Comparison of ENCODE assay signal across 1 cellular context in the genomic region with DNA sequence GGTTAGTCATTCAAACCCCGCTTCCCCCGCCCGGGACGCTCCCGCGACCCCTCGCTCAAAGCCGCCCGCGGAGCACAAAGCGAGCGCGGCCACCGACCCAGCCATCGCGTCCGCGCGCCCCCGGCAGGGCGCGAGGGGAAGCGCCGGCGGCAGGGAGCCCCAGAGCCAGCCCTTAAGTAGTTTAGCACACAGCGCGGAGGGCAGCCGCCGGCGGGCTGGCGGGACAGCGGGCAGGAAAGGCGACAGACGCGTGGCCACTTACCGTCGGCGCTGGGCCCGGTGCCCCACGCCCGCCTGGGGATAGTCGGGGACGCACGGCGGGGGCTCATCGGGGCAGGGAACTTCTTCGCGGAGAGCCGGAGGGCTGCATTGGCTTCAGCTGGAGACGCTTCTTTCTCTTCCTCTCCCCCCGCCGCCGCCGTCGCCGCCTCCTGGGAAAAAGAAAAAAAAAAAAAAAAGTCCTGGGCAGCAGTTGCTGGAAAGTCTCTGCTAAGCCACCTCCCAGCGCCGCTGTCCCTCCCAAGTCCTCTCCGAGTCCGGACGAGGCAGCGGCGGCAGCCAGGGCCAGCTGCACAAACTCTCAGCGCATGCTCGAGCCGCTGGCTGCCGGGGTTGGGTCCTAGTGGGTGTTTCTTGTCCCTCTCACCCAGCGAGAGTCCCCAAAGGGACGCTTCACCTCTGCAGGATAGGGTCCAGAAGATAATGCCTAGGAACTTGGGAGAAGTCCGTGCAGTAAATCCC.
TF ChIP-seq lines count a peak whose summit lies in the region.

Gene TSPAN12, minus strand, starts transcription at position 587 of the 741 bp plus-strand sequence. CDS start 1,381 bp downstream, outside the sequence.

TF ChIP-seq in HepG2, 621 proteins besides CTCF, POLR2A, EP300 and RAD21 (continued from another document):
- TF ChIP-seq ZBTB38 (CRISPR knock-in tag; IDR thresholded peaks at IDR 0.05) (peak; percentile 30; the same call in 1 of the 2 replicates), ZNF768 (CRISPR knock-in tag; IDR thresholded peaks at IDR 0.05) (peak; percentile 59; the same call in 1 of the 2 replicates), HNRNPLL (IDR thresholded peaks at IDR 0.05; ENCODE audit: low read depth, low read length, poor library complexity, severe bottlenecking) (peak; percentile 54), ZFY (CRISPR knock-in tag; IDR thresholded peaks at IDR 0.05) (peak; percentile 37; the same call in 1 of the 2 replicates), ZSCAN12 (CRISPR knock-in tag; IDR thresholded peaks at IDR 0.05) (peak; percentile 76; the same call in 1 of the 2 replicates), REPIN1 (CRISPR knock-in tag; IDR thresholded peaks at IDR 0.05; ENCODE audit: borderline replicate concordance, low read depth) (0 out of 2 replicates have a peak, but pooled peaks have one; percentile 2), ZNF564 (CRISPR knock-in tag; IDR thresholded peaks at IDR 0.05) (no peak), ZNF501 (CRISPR knock-in tag; IDR thresholded peaks at IDR 0.05) (peak; percentile 46; the same call in 1 of the 2 replicates), MAZ (IDR thresholded peaks at IDR 0.05; ENCODE audit: borderline replicate concordance, low read depth, low read length) (no peak), MAZ (CRISPR knock-in tag; IDR thresholded peaks at IDR 0.05; ENCODE audit: low read depth) (peak; percentile 55), ZFP90 (CRISPR knock-in tag; IDR thresholded peaks at IDR 0.05; ENCODE audit: borderline replicate concordance) (peak; percentile 77; the same call in 1 of the 2 replicates), ZNF3 (CRISPR knock-in tag; IDR thresholded peaks at IDR 0.05) (no peak), ASH2L (IDR thresholded peaks at IDR 0.05; ENCODE audit: insufficient read length, low read depth, low read length) (no peak), ISL2 (CRISPR knock-in tag; IDR thresholded peaks at IDR 0.05) (peak; percentile 20; the same call in 1 of the 2 replicates), ZBTB14 (CRISPR knock-in tag; IDR thresholded peaks at IDR 0.05) (0 out of 2 replicates have a peak, but pooled peaks have one; percentile 41), ZNF777 (CRISPR knock-in tag; IDR thresholded peaks at IDR 0.05) (peak; percentile 79), ZNF33B (CRISPR knock-in tag; IDR thresholded peaks at IDR 0.05) (0 out of 2 replicates have a peak, but pooled peaks have one; percentile 32), NFYC (CRISPR knock-in tag; IDR thresholded peaks at IDR 0.05) (no peak), SRSF1 (optimal IDR thresholded peaks at IDR 0.05; ENCODE audit: low read depth, low read length) (no peak), MEIS2 (CRISPR knock-in tag; IDR thresholded peaks at IDR 0.05) (0 out of 2 replicates have a peak, but pooled peaks have one; percentile 23), ZNF800 (CRISPR knock-in tag; IDR thresholded peaks at IDR 0.05) (0 out of 2 replicates have a peak, but pooled peaks have one; percentile 37), GABPB1 (CRISPR knock-in tag; IDR thresholded peaks at IDR 0.05) (peak; percentile 50; the same call in 1 of the 2 replicates), PHF8 (CRISPR knock-in tag; IDR thresholded peaks at IDR 0.05) (peak; percentile 23; the same call in 1 of the 2 replicates), MAX (IDR thresholded peaks at IDR 0.05) (peak; percentile 54; the same call in 1 of the 2 replicates), ZNF432 (CRISPR knock-in tag; IDR thresholded peaks at IDR 0.05; ENCODE audit: borderline replicate concordance) (no peak), MZF1 (CRISPR knock-in tag; IDR thresholded peaks at IDR 0.05; ENCODE audit: borderline replicate concordance) (no peak), ZGPAT (CRISPR knock-in tag; IDR thresholded peaks at IDR 0.05) (peak; percentile 50; the same call in 1 of the 2 replicates), BCL6 (CRISPR knock-in tag; IDR thresholded peaks at IDR 0.05) (no peak)
- TF ChIP-seq, protein P1, sequence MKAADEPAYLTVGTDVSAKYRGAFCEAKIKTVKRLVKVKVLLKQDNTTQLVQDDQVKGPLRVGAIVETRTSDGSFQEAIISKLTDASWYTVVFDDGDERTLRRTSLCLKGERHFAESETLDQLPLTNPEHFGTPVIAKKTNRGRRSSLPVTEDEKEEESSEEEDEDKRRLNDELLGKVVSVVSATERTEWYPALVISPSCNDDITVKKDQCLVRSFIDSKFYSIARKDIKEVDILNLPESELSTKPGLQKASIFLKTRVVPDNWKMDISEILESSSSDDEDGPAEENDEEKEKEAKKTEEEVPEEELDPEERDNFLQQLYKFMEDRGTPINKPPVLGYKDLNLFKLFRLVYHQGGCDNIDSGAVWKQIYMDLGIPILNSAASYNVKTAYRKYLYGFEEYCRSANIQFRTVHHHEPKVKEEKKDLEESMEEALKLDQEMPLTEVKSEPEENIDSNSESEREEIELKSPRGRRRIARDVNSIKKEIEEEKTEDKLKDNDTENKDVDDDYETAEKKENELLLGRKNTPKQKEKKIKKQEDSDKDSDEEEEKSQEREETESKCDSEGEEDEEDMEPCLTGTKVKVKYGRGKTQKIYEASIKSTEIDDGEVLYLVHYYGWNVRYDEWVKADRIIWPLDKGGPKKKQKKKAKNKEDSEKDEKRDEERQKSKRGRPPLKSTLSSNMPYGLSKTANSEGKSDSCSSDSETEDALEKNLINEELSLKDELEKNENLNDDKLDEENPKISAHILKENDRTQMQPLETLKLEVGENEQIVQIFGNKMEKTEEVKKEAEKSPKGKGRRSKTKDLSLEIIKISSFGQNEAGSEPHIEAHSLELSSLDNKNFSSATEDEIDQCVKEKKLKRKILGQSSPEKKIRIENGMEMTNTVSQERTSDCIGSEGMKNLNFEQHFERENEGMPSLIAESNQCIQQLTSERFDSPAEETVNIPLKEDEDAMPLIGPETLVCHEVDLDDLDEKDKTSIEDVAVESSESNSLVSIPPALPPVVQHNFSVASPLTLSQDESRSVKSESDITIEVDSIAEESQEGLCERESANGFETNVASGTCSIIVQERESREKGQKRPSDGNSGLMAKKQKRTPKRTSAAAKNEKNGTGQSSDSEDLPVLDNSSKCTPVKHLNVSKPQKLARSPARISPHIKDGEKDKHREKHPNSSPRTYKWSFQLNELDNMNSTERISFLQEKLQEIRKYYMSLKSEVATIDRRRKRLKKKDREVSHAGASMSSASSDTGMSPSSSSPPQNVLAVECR (CRISPR knock-in tag; IDR thresholded peaks at IDR 0.05; ENCODE audit: borderline replicate concordance): peak; percentile 42; the same call in 1 of the 2 replicates
- TF ChIP-seq, protein P2, sequence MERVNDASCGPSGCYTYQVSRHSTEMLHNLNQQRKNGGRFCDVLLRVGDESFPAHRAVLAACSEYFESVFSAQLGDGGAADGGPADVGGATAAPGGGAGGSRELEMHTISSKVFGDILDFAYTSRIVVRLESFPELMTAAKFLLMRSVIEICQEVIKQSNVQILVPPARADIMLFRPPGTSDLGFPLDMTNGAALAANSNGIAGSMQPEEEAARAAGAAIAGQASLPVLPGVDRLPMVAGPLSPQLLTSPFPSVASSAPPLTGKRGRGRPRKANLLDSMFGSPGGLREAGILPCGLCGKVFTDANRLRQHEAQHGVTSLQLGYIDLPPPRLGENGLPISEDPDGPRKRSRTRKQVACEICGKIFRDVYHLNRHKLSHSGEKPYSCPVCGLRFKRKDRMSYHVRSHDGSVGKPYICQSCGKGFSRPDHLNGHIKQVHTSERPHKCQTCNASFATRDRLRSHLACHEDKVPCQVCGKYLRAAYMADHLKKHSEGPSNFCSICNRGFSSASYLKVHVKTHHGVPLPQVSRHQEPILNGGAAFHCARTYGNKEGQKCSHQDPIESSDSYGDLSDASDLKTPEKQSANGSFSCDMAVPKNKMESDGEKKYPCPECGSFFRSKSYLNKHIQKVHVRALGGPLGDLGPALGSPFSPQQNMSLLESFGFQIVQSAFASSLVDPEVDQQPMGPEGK (CRISPR knock-in tag; IDR thresholded peaks at IDR 0.05): peak; percentile 33; the same call in 1 of the 2 replicates
